Comparison of ENCODE assay signal across 8 cellular contexts in genomic region chr10:118046491-118047362, GRCh38. TPM values are rescaled to one million over a fixed set of nuclear protein-coding genes. Genes with fewer than 3 reads are reported as not detected.
DNase-seq lines count a peak whose midpoint lies in the region; ATAC-seq, FAIRE-seq and TF ChIP-seq lines count a peak whose summit lies in the region.

Gene RAB11FIP2 (minus strand): TSS chr10:118046941. CDS start chr10:118046163, 778 bp downstream.

- H3K27ac Mint-ChIP-seq in Calu3 (ENCODE audit: unreplicated experiment) = peak within 1 kb of the TSS; percentile 60

- H3K36me3 Mint-ChIP-seq in Calu3 (ENCODE audit: insufficient read depth, unreplicated experiment) = peaks cover 22% of the 10 kb centered on the region

- H3K27me3 Mint-ChIP-seq in Calu3 (ENCODE audit: unreplicated experiment) = no peaks in the 10 kb centered on the region

- peak within 1 kb of the TSS; percentile 49 to 88 (median 79) for H3K4me3 ChIP-seq in endothelial cell of umbilical vein (replicated peaks in 1 of 3; ENCODE audit: insufficient read depth in 1 of 3, low read depth in 1 of 3, low read length in 3 of 3)

- peak within 1 kb of the TSS; percentile 90 for H3K9ac ChIP-seq in endothelial cell of umbilical vein (replicated peaks; ENCODE audit: extremely low read depth, insufficient read depth, low read length)

- no TSS peak for BruUV-seq in Calu3 (replicated peaks; lab: Mats Ljungman, UMichigan)
- BruUV-seq in endothelial cell of umbilical vein (replicated peaks; lab: Mats Ljungman, UMichigan) = no TSS peak

- H3K27me3 ChIP-seq in endothelial cell of umbilical vein (ENCODE audit: control insufficient read depth in 2 of 2, insufficient read depth in 2 of 2, low read length in 2 of 2) = no peaks in the 10 kb centered on the region

- peaks cover 8% of the 10 kb centered on the region for H3K4me1 Mint-ChIP-seq in Calu3 (ENCODE audit: low read depth, unreplicated experiment)

- H4K20me1 ChIP-seq in endothelial cell of umbilical vein (replicated peaks; ENCODE audit: control insufficient read depth, extremely low read depth, insufficient read depth, low read length) = no peaks in the 10 kb centered on the region

- peaks cover 27% of the 10 kb centered on the region for H3K79me2 ChIP-seq in endothelial cell of umbilical vein (ENCODE audit: control insufficient read depth, insufficient read depth, low read length)

- H3K9me1 ChIP-seq in endothelial cell of umbilical vein (replicated peaks; ENCODE audit: control insufficient read depth, extremely low read depth, insufficient read depth, low read length) = no peaks in the 10 kb centered on the region

- dilution Hi-C loops in endothelial cell of umbilical vein (cut with MboI; ENCODE audit: extremely low pct_ligation_motif_present, low sequenced_read_pairs) = no loop called here

- H3K4me1 ChIP-seq in endothelial cell of umbilical vein (ENCODE audit: control insufficient read depth, extremely low read depth, insufficient read depth, low read length) = peaks cover 30% of the 10 kb centered on the region

- peak within 1 kb of the TSS; percentile 76 for H3K4me3 Mint-ChIP-seq in Calu3 (ENCODE audit: low read depth, unreplicated experiment)

- TF ChIP-seq CTCF in Calu3 (IDR thresholded peaks at IDR 0.05; ENCODE audit: unreplicated experiment) = no peak
- peak in 1 of 2 donors; percentile 11 for TF ChIP-seq CTCF in endothelial cell of umbilical vein (IDR thresholded peaks at IDR 0.05; ENCODE audit: extremely low read depth in 1 of 2, insufficient read depth in 1 of 2, low read depth in 1 of 2, low read length in 2 of 2)

- peak within 1 kb of the TSS; percentile 47 for H3K27ac ChIP-seq in endothelial cell of umbilical vein (ENCODE audit: insufficient read depth, low read depth, low read length)

- H3K9me3 Mint-ChIP-seq in Calu3 (ENCODE audit: low read depth, unreplicated experiment) = no peaks in the 10 kb centered on the region

- DNase-seq in Calu3 (peak; percentile 91), HT-29 (ENCODE audit: low spot score) (peak; percentile 84), NOMO-1 (lab: John Stamatoyannopoulos, UW; ENCODE audit: unreplicated experiment in 2 of 2) (peak; percentile 77 to 81), endothelial cell of umbilical vein (ENCODE audit: low read depth, low spot score) (peak; percentile 86), middle frontal gyrus (ENCODE audit: extremely low spot score, low spot score) (peak; percentile 84)
- DNase-seq in activated CD8-positive, alpha-beta memory T cell treated with anti-CD3 and anti-CD28 coated beads, Interleukin-2, amount 50 U/mL, for 4 hours = peak; percentile 97
- DNase-seq in stimulated activated CD8-positive, alpha-beta memory T cell treated with anti-CD3 and anti-CD28 coated beads, Interleukin-2, amount 100 ng/mL, for 1 hour (ENCODE audit: low read depth in 2 of 2) = peak; percentile 90 to 94

- ATAC-seq in GM21360 (IDR thresholded peaks at IDR 0.05; ENCODE audit: unreplicated experiment) = peak; percentile 94

- H3K36me3 ChIP-seq in endothelial cell of umbilical vein (ENCODE audit: control insufficient read depth in 2 of 2, extremely low read depth in 1 of 2, insufficient read depth in 2 of 2, low read length in 2 of 2) = no peaks in the 10 kb centered on the region

- peak within 1 kb of the TSS; percentile 85 for H3K4me2 ChIP-seq in endothelial cell of umbilical vein (ENCODE audit: insufficient read depth, low read length)

- CTCF ChIA-PET in Calu3 (lab: Charles Lee) (no interaction called here), endothelial cell of umbilical vein (lab: Charles Lee) (no interaction called here)

- no peaks in the 10 kb centered on the region for H3K9me3 ChIP-seq in endothelial cell of umbilical vein (replicated peaks; ENCODE audit: control insufficient read depth, insufficient read depth, low read length)

- POLR2A ChIA-PET in endothelial cell of umbilical vein (lab: Charles Lee) = no interaction called here

- FAIRE-seq in endothelial cell of umbilical vein (lab: Jason Lieb, UNC) = peak; percentile 56

- TF ChIP-seq POLR2A in endothelial cell of umbilical vein (IDR thresholded peaks at IDR 0.05; ENCODE audit: low read depth, low read length) = peak; percentile 34

- intact Hi-C loops in Calu3 (cut with micrococcal nuclease; ENCODE audit: unreplicated experiment) (no loop called here), endothelial cell of umbilical vein (cut with micrococcal nuclease) (loop anchor here (1.0 to 10.0 kb wide), 8 partner anchors 34 to 684 kb away; partner anchors contain the start of genes FAM204A and PDZD8)

- H2AFZ ChIP-seq in endothelial cell of umbilical vein (ENCODE audit: low read depth, low read length) = peak within 1 kb of the TSS; percentile 87

TF ChIP-seq in endothelial cell of umbilical vein, 7 proteins besides CTCF, POLR2A, EP300 and RAD21:
- peak; percentile 49 for TF ChIP-seq MAX (IDR thresholded peaks at IDR 0.05; ENCODE audit: insufficient read depth, insufficient read length)
- no peak for TF ChIP-seq MYC (IDR thresholded peaks at IDR 0.05; ENCODE audit: low read depth, low read length)
- no peak for TF ChIP-seq EZH2 (IDR thresholded peaks at IDR 0.05; ENCODE audit: borderline replicate concordance, low read depth, low read length, severe bottlenecking)
- no peak for TF ChIP-seq JUN (IDR thresholded peaks at IDR 0.05; ENCODE audit: borderline replicate concordance, insufficient read depth, insufficient read length, low read depth)
- TF ChIP-seq GATA2 (IDR thresholded peaks at IDR 0.05; ENCODE audit: insufficient read depth, insufficient read length, low read depth, low read length) = no peak
- TF ChIP-seq FOS (IDR thresholded peaks at IDR 0.05; ENCODE audit: borderline replicate concordance, insufficient read depth, low read length) = no peak
- peak; percentile 62 for TF ChIP-seq POLR2AphosphoS5 (IDR thresholded peaks at IDR 0.05; ENCODE audit: insufficient read depth, low read depth, low read length)

RNA-seq across cellular contexts. Expression of gene RAB11FIP2, which starts in this region (rescaled TPM):
- 11.0 and 12.6 TPM in 2 replicates for total RNA-seq in Calu3 (2022)
- 0.64 and 2.3 TPM in 2 replicates for total RNA-seq in HT-29 (2014; rRNA removed; shearing (Covaris generic))
- 8.6 and 12.6 TPM in 2 replicates for total RNA-seq in endothelial cell of umbilical vein
- polyA plus RNA-seq in endothelial cell of umbilical vein = 1.5 and 1.9 TPM in 2 replicates
- 2.4 and 2.5 TPM in 2 replicates for polyA plus RNA-seq in endothelial cell of umbilical vein (2011; cell fraction: cytosol; rRNA removed)
- 9.3 and 9.7 TPM in 2 replicates for polyA plus RNA-seq in endothelial cell of umbilical vein (2011; cell fraction: nucleus; rRNA removed)
- polyA plus RNA-seq in endothelial cell of umbilical vein (2012) = 5.5 and 7.1 TPM in 2 replicates
- polyA minus RNA-seq in endothelial cell of umbilical vein = 2.7 and 2.9 TPM in 2 replicates
- polyA minus RNA-seq in endothelial cell of umbilical vein (2011; cell fraction: cytosol; rRNA and poly(A)+ RNA removed) = 9.8 TPM
- polyA minus RNA-seq in endothelial cell of umbilical vein (2011; cell fraction: nucleus; rRNA and poly(A)+ RNA removed) = 16.2 and 20.0 TPM in 2 replicates

Comparison
In these comparisons a context has a peak if more than half of its experiments do, and no peak if none do; other contexts are left out.
1. Peak in every context shown above with its lines: DNase-seq, ATAC-seq, H3K4me3 ChIP-seq and H3K27ac ChIP-seq.